Comparison of ENCODE assay signal across 28 cellular contexts in the genomic region with DNA sequence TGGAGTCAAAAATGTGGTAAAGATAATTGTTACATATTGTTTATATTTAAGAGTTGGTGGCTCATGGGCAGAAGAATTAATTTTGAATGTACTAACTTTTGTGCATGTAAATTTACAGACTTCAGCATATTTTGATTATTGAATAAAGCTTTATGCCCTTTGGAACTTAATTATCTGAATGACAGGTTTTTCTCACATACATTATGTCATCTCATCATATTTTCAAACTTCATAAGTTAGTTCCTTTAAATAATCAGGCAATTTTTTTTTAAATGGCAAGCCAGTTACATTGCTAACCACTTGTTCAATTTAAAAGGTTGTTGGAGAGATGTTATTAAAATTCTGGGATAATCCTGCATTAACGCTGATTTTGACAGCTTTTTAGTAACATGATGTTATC.
"Had no signal": no experiment of that assay in that cellular context is flagged by ENCODE, and none has a peak within 500 bp of the region (broad histone marks: within the 10 kb centered on the region; RNA-seq: fewer than 3 reads in every experiment).

No MANE protein-coding gene starts in this region.

- H3K27me3 ChIP-seq: left lung, pancreas, sigmoid colon, spleen, tibial artery, uterus had no signal

- ATAC-seq: left colon; left lung; lower lobe of right lung; naive thymus-derived CD8-positive, alpha-beta T cell; pancreas; right cardiac atrium; stimulated activated effector memory CD8-positive, alpha-beta T cell treated with anti-CD3 and anti-CD28 coated beads, Interleukin-12 subunit alpha, Interleukin-12 subunit beta, amount 100 ng/mL, for 72 hours had no signal

- H3K27ac ChIP-seq: left lung, lower lobe of right lung, pancreas, prostate gland, sigmoid colon, spleen, thoracic aorta, tibial artery, uterus had no signal

- FAIRE-seq: keratinocyte had no signal

- H3K27me3 Mint-ChIP-seq: naive thymus-derived CD8-positive, alpha-beta T cell; stimulated activated naive CD8-positive, alpha-beta T cell treated with anti-CD3 and anti-CD28 coated beads, Interleukin-15, Interleukin-2, amounts not matched to agents 100 ng/mL and 50 ng/mL, for 24 hours; type B pancreatic cell had no signal

- H3K4me1 Mint-ChIP-seq: naive thymus-derived CD8-positive, alpha-beta T cell; stimulated activated effector memory CD8-positive, alpha-beta T cell treated with anti-CD3 and anti-CD28 coated beads, Interleukin-12 subunit alpha, Interleukin-12 subunit beta, amount 100 ng/mL, for 72 hours had no signal

- H3K4me3 ChIP-seq: left lung, lower lobe of right lung, pancreas, prostate gland, sigmoid colon, spleen, thoracic aorta, tibial artery, uterus had no signal

- DNase-seq: hippocampal formation; kidney glomerular epithelial cell; left colon; left lung; lower lobe of right lung; mammary epithelial cell; mesenchymal stem cell; naive thymus-derived CD8-positive, alpha-beta T cell; nucleus accumbens; pancreas; posterior cingulate gyrus; retina; right cardiac atrium; sigmoid colon; small intestine; spleen; stimulated activated CD4-positive, alpha-beta T cell treated with anti-CD3 and anti-CD28 coated beads, Interleukin-4, amount 100 ng/mL, for 24 hours; stimulated activated naive CD4-positive, alpha-beta T cell; tibial artery; uterus had no signal

- H3K27ac Mint-ChIP-seq: naive thymus-derived CD8-positive, alpha-beta T cell; nephron; stimulated activated effector memory CD8-positive, alpha-beta T cell treated with anti-CD3 and anti-CD28 coated beads, Interleukin-12 subunit alpha, Interleukin-12 subunit beta, amount 100 ng/mL, for 72 hours; stimulated activated naive CD8-positive, alpha-beta T cell treated with anti-CD3 and anti-CD28 coated beads, Interleukin-15, Interleukin-2, amounts not matched to agents 100 ng/mL and 50 ng/mL, for 24 hours; type B pancreatic cell had no signal

- H3K4me3 Mint-ChIP-seq: naive thymus-derived CD8-positive, alpha-beta T cell; nephron; neural crest cell; stimulated activated effector memory CD8-positive, alpha-beta T cell treated with anti-CD3 and anti-CD28 coated beads, Interleukin-12 subunit alpha, Interleukin-12 subunit beta, amount 100 ng/mL, for 72 hours; stimulated activated naive CD8-positive, alpha-beta T cell treated with anti-CD3 and anti-CD28 coated beads, Interleukin-15, Interleukin-2, amounts not matched to agents 100 ng/mL and 50 ng/mL, for 24 hours; type B pancreatic cell had no signal

- H3K4me1 ChIP-seq: left lung, lower lobe of right lung, pancreas, prostate gland, sigmoid colon, spleen, tibial artery, uterus had no signal

- H3K9me3 ChIP-seq: left lung, lower lobe of right lung, pancreas, prostate gland, sigmoid colon, spleen, thoracic aorta, tibial artery, uterus had no signal

- H3K36me3 Mint-ChIP-seq: naive thymus-derived CD8-positive, alpha-beta T cell; stimulated activated effector memory CD8-positive, alpha-beta T cell treated with anti-CD3 and anti-CD28 coated beads, Interleukin-12 subunit alpha, Interleukin-12 subunit beta, amount 100 ng/mL, for 72 hours; type B pancreatic cell had no signal

- H3K9me3 Mint-ChIP-seq: nephron; stimulated activated naive CD8-positive, alpha-beta T cell treated with anti-CD3 and anti-CD28 coated beads, Interleukin-15, Interleukin-2, amounts not matched to agents 100 ng/mL and 50 ng/mL, for 24 hours; type B pancreatic cell had no signal
